Comparison of ENCODE assay signal across 23 cellular contexts in genomic region chr14:55965851-55966250, GRCh38.
"Had no signal": no experiment of that assay in that cellular context is flagged by ENCODE, and none has a peak within 500 bp of the region (broad histone marks: within the 10 kb centered on the region; RNA-seq: fewer than 3 reads in every experiment).

No MANE protein-coding gene starts in this region.

- H3K9ac ChIP-seq: neural progenitor cell, parathyroid adenoma had no signal

- H3K27ac ChIP-seq: colonic mucosa, esophagus muscularis mucosa, gastrocnemius medialis, heart right ventricle, left lung, neural progenitor cell, parathyroid adenoma, right lobe of liver, thoracic aorta, transverse colon, upper lobe of right lung, uterus had no signal

- H3K36me3 ChIP-seq: colonic mucosa, esophagus muscularis mucosa, gastrocnemius medialis, heart right ventricle, left lung, neural progenitor cell, right lobe of liver, thoracic aorta, transverse colon, upper lobe of right lung, uterus had no signal

- H3K9me3 ChIP-seq: colonic mucosa, esophagus muscularis mucosa, gastrocnemius medialis, heart right ventricle, left lung, right lobe of liver, thoracic aorta, transverse colon, upper lobe of right lung, uterus had no signal

- H3K4me3 ChIP-seq: colonic mucosa, esophagus muscularis mucosa, gastrocnemius medialis, heart right ventricle, left lung, neural progenitor cell, right lobe of liver, thoracic aorta, transverse colon, upper lobe of right lung, uterus had no signal

- DNase-seq: colonic mucosa; effector CD8-positive, alpha-beta T cell; foreskin fibroblast; gastrocnemius medialis; heart right ventricle; hippocampal formation; left cardiac atrium; left lung; mesendoderm; midbrain; naive thymus-derived CD4-positive, alpha-beta T cell; right lobe of liver; small intestine; stimulated activated CD4-positive, alpha-beta T cell treated with anti-CD3 and anti-CD28 coated beads, Interleukin-15, amount 100 ng/mL, for 24 hours; stimulated activated CD4-positive, alpha-beta T cell treated with anti-CD3 and anti-CD28 coated beads, Interleukin-2, amount 100 ng/mL, for 48 hours; stimulated activated naive B cell treated with anti-CD40 and anti-IgM and Interleukin-4, amounts not matched to agents 10 μg/mL and 1 μg/mL and 100 μg/mL, for 72 hours; transverse colon; upper lobe of right lung; uterus had no signal
